19 cellular contexts compared by ENCODE assay signal in the genomic region with DNA sequence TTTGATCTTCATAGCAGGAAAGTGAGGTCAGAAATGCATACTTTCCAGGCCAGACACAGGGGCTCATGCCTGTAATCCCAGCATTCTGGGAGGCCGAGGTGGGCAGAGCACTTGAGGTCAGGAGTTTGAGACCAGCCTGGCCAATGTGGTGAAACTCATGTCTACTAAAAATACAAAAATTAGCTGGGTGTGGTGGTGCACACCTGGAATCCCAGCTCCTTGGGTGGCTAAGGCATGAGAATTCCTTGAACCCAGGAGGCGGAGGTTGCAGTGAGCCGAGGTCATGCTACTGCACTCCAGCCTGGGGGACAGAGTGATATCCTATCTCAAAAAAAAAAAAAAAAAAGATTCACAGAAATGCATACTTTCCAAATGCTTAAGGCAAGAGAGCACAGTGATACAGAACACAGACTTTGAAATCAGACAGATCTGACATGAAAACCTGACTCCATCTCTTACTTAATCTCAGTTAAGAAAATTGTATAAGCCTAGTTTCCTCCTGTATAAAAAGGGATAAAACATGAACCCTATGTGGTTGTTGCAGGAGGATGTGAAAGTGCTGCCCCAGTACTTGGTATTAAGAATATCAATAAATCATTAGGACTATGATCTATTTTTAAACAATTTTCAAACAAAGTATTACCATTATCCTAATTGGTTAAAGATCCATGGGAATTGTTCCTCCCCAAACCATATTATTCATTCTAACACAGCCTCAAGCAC. TPM values are rescaled to one million over a fixed set of nuclear protein-coding genes. Genes with fewer than 3 reads are reported as not detected.
DNase-seq lines count a peak whose midpoint lies in the region; ATAC-seq and TF ChIP-seq lines count a peak whose summit lies in the region.
"Had no signal": no experiment of that assay in that cellular context is flagged by ENCODE, and none has a peak within 500 bp of the region (broad histone marks: within the 10 kb centered on the region; RNA-seq: fewer than 3 reads in every experiment).

No MANE protein-coding gene starts in this region.

- H3K27me3 Mint-ChIP-seq in activated CD4-positive, alpha-beta memory T cell treated with anti-CD3 and anti-CD28 coated beads for 36 hours: no peaks in the 10 kb centered on the region
- H3K27me3 Mint-ChIP-seq: CD4-positive, alpha-beta T cell had no signal

- no peak for ATAC-seq in GM21576 (IDR thresholded peaks at IDR 0.05; ENCODE audit: unreplicated experiment)
- ATAC-seq: K562 had no signal

- no peak overlapping the region for H3K9ac ChIP-seq in subcutaneous abdominal adipose tissue (ENCODE audit: low read length in 5 of 5)

- POLR2A ChIA-PET in activated CD4-positive, alpha-beta memory T cell treated with anti-CD3 and anti-CD28 coated beads for 36 hours (lab: Charles Lee): no interaction called here

- H3K9me3 ChIP-seq in ascending aorta (no peaks in the 10 kb centered on the region), mesodermal cell (ENCODE audit: control insufficient read depth, low read length) (no peaks in the 10 kb centered on the region), subcutaneous abdominal adipose tissue (ENCODE audit: control insufficient read depth in 5 of 5, low read length in 5 of 5) (no peaks in the 10 kb centered on the region)

- H3K27ac ChIP-seq in ascending aorta (peak overlapping the region; percentile 53 to 55), mesodermal cell (ENCODE audit: low read depth, low read length, severe bottlenecking) (peak overlapping the region; percentile 81), subcutaneous abdominal adipose tissue (ENCODE audit: low read depth, low read length) (peak overlapping the region; percentile 44)
- H3K27ac ChIP-seq: C4-2B had no signal

- WGBS in mesodermal cell (ENCODE audit: insufficient coverage in 2 of 2), 2 experiments: 83 to 85% methylated on average over 2 to 3 of the region's 3 CpGs

- no peaks in the 10 kb centered on the region for H3K36me3 Mint-ChIP-seq in activated CD4-positive, alpha-beta memory T cell treated with anti-CD3 and anti-CD28 coated beads for 36 hours

- CTCF ChIA-PET in activated CD4-positive, alpha-beta memory T cell treated with anti-CD3 and anti-CD28 coated beads for 36 hours (lab: Charles Lee): no interaction called here

- no peak for DNase-seq in ascending aorta (ENCODE audit: low spot score in 2 of 2)
- no peak for DNase-seq in AG20443 (ENCODE audit: low spot score)
- no peak for DNase-seq in activated CD4-positive, alpha-beta memory T cell treated with anti-CD3 and anti-CD28 coated beads for 36 hours
- DNase-seq in DMS 273 treated with DMSO at 0.1 percent for 48 hours (lab: John Stamatoyannopoulos, UW): no peak
- DNase-seq: ACHN; AML-193; Caco-2; CD4-positive, alpha-beta T cell; DMS153; DMS79; GF-D8; GOT3; H9; IMR-90 had no signal

- H3K27me3 ChIP-seq in ascending aorta: no peaks in the 10 kb centered on the region
- no peaks in the 10 kb centered on the region for H3K27me3 ChIP-seq in subcutaneous abdominal adipose tissue (ENCODE audit: control insufficient read depth in 5 of 5, insufficient read depth in 4 of 5, low read length in 5 of 5)

- TF ChIP-seq CTCF in ascending aorta (IDR thresholded peaks at IDR 0.05): no peak

- H3K36me3 ChIP-seq in ascending aorta (no peaks in the 10 kb centered on the region), mesodermal cell (ENCODE audit: control insufficient read depth, insufficient read depth, low read length) (no peaks in the 10 kb centered on the region), subcutaneous abdominal adipose tissue (ENCODE audit: control insufficient read depth in 5 of 5, insufficient read depth in 5 of 5, low read length in 5 of 5) (peaks cover 0 to 3% (median 0%) of the 10 kb centered on the region in 5 donors)

- H3K4me3 Mint-ChIP-seq in activated CD4-positive, alpha-beta memory T cell treated with anti-CD3 and anti-CD28 coated beads for 36 hours: no peak overlapping the region
- H3K4me3 Mint-ChIP-seq: CD4-positive, alpha-beta T cell; H9 had no signal

- no peaks in the 10 kb centered on the region for H3K9me3 Mint-ChIP-seq in activated CD4-positive, alpha-beta memory T cell treated with anti-CD3 and anti-CD28 coated beads for 36 hours
- H3K9me3 Mint-ChIP-seq: CD4-positive, alpha-beta T cell; H9 had no signal

- intact Hi-C loops in ascending aorta (cut with DNase I): no loop called here
- intact Hi-C loops in activated CD4-positive, alpha-beta memory T cell treated with anti-CD3 and anti-CD28 coated beads for 36 hours (cut with micrococcal nuclease): no loop called here

- H3K4me1 Mint-ChIP-seq in activated CD4-positive, alpha-beta memory T cell treated with anti-CD3 and anti-CD28 coated beads for 36 hours (ENCODE audit: low read depth): no peaks in the 10 kb centered on the region

- H3K4me1 ChIP-seq in ascending aorta: peaks cover 0 to 32% of the 10 kb centered on the region in 2 donors
- peaks cover 9% of the 10 kb centered on the region for H3K4me1 ChIP-seq in mesodermal cell (ENCODE audit: control insufficient read depth, insufficient read depth, low read length, poor library complexity, severe bottlenecking)
- H3K4me1 ChIP-seq in subcutaneous abdominal adipose tissue (ENCODE audit: control insufficient read depth in 5 of 5, insufficient read depth in 5 of 5, low read length in 5 of 5): peaks cover 0 to 41% (median 22%) of the 10 kb centered on the region in 5 donors

- no peak overlapping the region for H3K27ac Mint-ChIP-seq in activated CD4-positive, alpha-beta memory T cell treated with anti-CD3 and anti-CD28 coated beads for 36 hours
- H3K27ac Mint-ChIP-seq: CD4-positive, alpha-beta T cell had no signal

- H3K4me3 ChIP-seq in ascending aorta: no peak overlapping the region
- H3K4me3 ChIP-seq in mesodermal cell (ENCODE audit: extremely low read depth, insufficient read depth, low read length, poor library complexity, severe bottlenecking): no peak overlapping the region
- H3K4me3 ChIP-seq in subcutaneous abdominal adipose tissue (ENCODE audit: low read depth in 1 of 5, low read length in 5 of 5): no peak overlapping the region
- H3K4me3 ChIP-seq: K562 had no signal

RNA-seq across cellular contexts. Expression of a gene that starts 26.4 kb away (rescaled TPM):
- 13.3 TPM for total RNA-seq in ascending aorta
- 22.2 TPM for polyA plus RNA-seq in mesodermal cell (2013, experiment 1 of 2)
- polyA plus RNA-seq in mesodermal cell (2013, experiment 2 of 2): 39.7 TPM
- not detected for total RNA-seq in activated CD4-positive, alpha-beta memory T cell treated with anti-CD3 and anti-CD28 coated beads for 36 hours

Comparison
In these comparisons a context has a peak if more than half of its experiments do, and no peak if none do; other contexts are left out.
1. RNA of a gene that starts 26.4 kb away (total RNA-seq): 13.3 TPM in ascending aorta (single experiment); not detected in activated CD4-positive, alpha-beta memory T cell treated with anti-CD3 and anti-CD28 coated beads for 36 hours; every median in the first group is over 10 times any median in the second.
2. Peak in every context shown above with its lines, with median percentiles within 50 percentile points of each other: H3K27ac ChIP-seq.